In the genomic region with DNA sequence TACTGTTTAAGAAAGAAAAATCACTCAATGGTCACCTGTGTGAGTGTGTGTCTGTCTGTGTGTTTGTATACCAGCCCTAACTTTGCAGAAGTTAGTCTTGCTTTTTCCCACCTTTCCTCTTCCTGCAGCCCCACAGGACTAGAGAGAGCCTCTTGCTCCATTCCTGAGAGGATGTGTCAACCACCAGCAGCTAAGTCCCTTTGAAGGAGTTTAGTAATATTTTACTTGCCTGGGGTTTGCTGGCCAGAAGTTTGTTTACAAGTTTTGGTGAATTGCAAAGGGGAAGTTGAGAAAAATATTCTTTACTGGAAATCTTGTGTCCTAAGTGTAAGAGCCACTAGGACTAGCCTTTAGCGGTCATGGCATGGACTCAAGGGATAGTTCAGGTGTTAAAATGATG, we compare ENCODE assay signal across 16 cellular contexts.
A peak's percentile ranks its signal among the peaks of the same experiment; 100 is the strongest.
DNase-seq lines count a peak whose midpoint lies in the region; ATAC-seq and TF ChIP-seq lines count a peak whose summit lies in the region.
"Had no signal": no experiment of that assay in that cellular context is flagged by ENCODE, and none has a peak within 500 bp of the region (broad histone marks: within the 10 kb centered on the region; RNA-seq: fewer than 3 reads in every experiment).

No MANE protein-coding gene starts in this region.

- H3K27me3 ChIP-seq in lower lobe of right lung (ENCODE audit: low read depth) (no peaks in the 10 kb centered on the region), upper lobe of right lung (no peaks in the 10 kb centered on the region)

- H3K9me3 ChIP-seq in lower lobe of right lung: no peaks in the 10 kb centered on the region
- no peaks in the 10 kb centered on the region for H3K9me3 ChIP-seq in upper lobe of right lung

- H3K36me3 ChIP-seq in lower lobe of right lung (no peaks in the 10 kb centered on the region), upper lobe of right lung (no peaks in the 10 kb centered on the region)

- no peaks in the 10 kb centered on the region for H3K9me3 Mint-ChIP-seq in glutamatergic neuron (ENCODE audit: unreplicated experiment)
- H3K9me3 Mint-ChIP-seq: HFFc6 had no signal

- no peak for DNase-seq in Right ventricle myocardium superior
- no peak for DNase-seq in cardiac septum (ENCODE audit: low spot score)
- DNase-seq in fibroblast of villous mesenchyme (ENCODE audit: low read depth): peak; percentile 43
- no peak for DNase-seq in lower lobe of right lung
- no peak for DNase-seq in upper lobe of right lung
- no peak for DNase-seq in activated CD4-positive, alpha-beta T cell treated with anti-CD3 and anti-CD28 coated beads, Interleukin-2, amount 50 U/mL, for 4 hours
- DNase-seq in glutamatergic neuron: no peak
- DNase-seq in NCI-H748 (lab: John Stamatoyannopoulos, UW; ENCODE audit: unreplicated experiment): no peak
- DNase-seq: DMS 273 treated with DMSO at 0.1 percent for 48 hours, GF-D8, GOT3, HFFc6, KG1, NCI-H1092, NCI-H526 treated with DMSO at 0.1 percent for 48 hours had no signal

- H3K4me1 Mint-ChIP-seq in glutamatergic neuron (ENCODE audit: low read depth, unreplicated experiment): no peaks in the 10 kb centered on the region

- H3K4me3 Mint-ChIP-seq in glutamatergic neuron (ENCODE audit: unreplicated experiment): no peak overlapping the region
- H3K4me3 Mint-ChIP-seq: HFFc6 had no signal

- H3K36me3 Mint-ChIP-seq in glutamatergic neuron (ENCODE audit: unreplicated experiment): no peaks in the 10 kb centered on the region

- H3K4me3 ChIP-seq in fibroblast of villous mesenchyme (ENCODE audit: low read depth, low read length): no peak overlapping the region
- no peak overlapping the region for H3K4me3 ChIP-seq in lower lobe of right lung
- H3K4me3 ChIP-seq in upper lobe of right lung: no peak overlapping the region

- H3K4me1 ChIP-seq in lower lobe of right lung (peaks cover 7% of the 10 kb centered on the region), upper lobe of right lung (no peaks in the 10 kb centered on the region)

- intact Hi-C loops in Right ventricle myocardium superior (cut with DNase I) (no loop called here), cardiac septum (cut with DNase I) (no loop called here), lower lobe of right lung (cut with DNase I) (no loop called here), upper lobe of right lung (cut with DNase I) (no loop called here)

- no peak for TF ChIP-seq CTCF in fibroblast of villous mesenchyme (IDR thresholded peaks at IDR 0.05; ENCODE audit: insufficient read depth, low read depth, low read length)
- no peak for TF ChIP-seq CTCF in lower lobe of right lung (IDR thresholded peaks at IDR 0.05)
- no peak for TF ChIP-seq CTCF in upper lobe of right lung (IDR thresholded peaks at IDR 0.05)
- no peak for TF ChIP-seq CTCF in glutamatergic neuron (IDR thresholded peaks at IDR 0.05; ENCODE audit: partially characterized antibody, unreplicated experiment)

- no peak overlapping the region for H3K27ac Mint-ChIP-seq in glutamatergic neuron (ENCODE audit: unreplicated experiment)
- H3K27ac Mint-ChIP-seq: HFFc6 had no signal

- H3K27ac ChIP-seq in lower lobe of right lung (no peak overlapping the region), upper lobe of right lung (no peak overlapping the region)
- H3K27ac ChIP-seq: C4-2B had no signal

- ATAC-seq in Right ventricle myocardium superior (ENCODE audit: poor library complexity) (peak; percentile 29), lower lobe of right lung (peak; percentile 35 to 45), upper lobe of right lung (peak; percentile 41)

- no peaks in the 10 kb centered on the region for H3K27me3 Mint-ChIP-seq in glutamatergic neuron (ENCODE audit: unreplicated experiment)
